ENCODE assay signal across 8 cellular contexts in the genomic region with DNA sequence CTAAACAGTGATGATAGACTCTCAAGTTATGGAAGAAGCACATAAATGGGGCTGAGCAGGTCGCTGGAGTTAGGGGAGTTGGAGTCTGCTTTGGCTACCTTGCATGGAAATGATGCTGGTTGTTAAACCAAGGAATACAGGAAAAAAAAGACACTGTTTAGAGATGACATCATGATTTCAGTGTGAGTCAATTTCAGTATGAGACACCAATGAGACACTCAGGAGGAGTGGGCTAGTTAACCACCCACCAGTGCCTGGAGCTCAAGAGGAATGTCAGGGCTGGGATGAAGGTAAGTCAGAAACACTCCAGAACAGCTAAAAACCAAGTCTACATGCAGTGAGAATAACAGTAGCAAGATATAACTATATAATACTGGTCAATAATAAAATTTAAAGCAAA.
"Had no signal": no experiment of that assay in that cellular context is flagged by ENCODE, and none has a peak within 500 bp of the region (broad histone marks: within the 10 kb centered on the region; RNA-seq: fewer than 3 reads in every experiment).

No MANE protein-coding gene starts in this region.

- H3K4me1 ChIP-seq: HAP-1 had no signal

- H3K27ac ChIP-seq: GM23248, HL-60 had no signal

- DNase-seq: GM23248, GOT3, H7, HFFc6, KBM-7 had no signal

- H3K4me3 ChIP-seq: GM23248, HAP-1 had no signal

- H3K36me3 ChIP-seq: HAP-1 had no signal

- H3K9ac ChIP-seq: GM23248 had no signal

- ATAC-seq: HCT116 had no signal

- H2AFZ ChIP-seq: GM23248 had no signal

- H3K9me3 ChIP-seq: HAP-1 had no signal
